Comparison of ENCODE assay signal across 11 cellular contexts in genomic region chr16:75242436-75243078, GRCh38. TPM values are rescaled to one million over a fixed set of nuclear protein-coding genes. Genes with fewer than 3 reads are reported as not detected.
DNase-seq lines count a peak whose midpoint lies in the region; ATAC-seq, FAIRE-seq and TF ChIP-seq lines count a peak whose summit lies in the region.
"Not testable (repeated sequence)": the region's sequence is repeated elsewhere in the genome, so short reads cannot be mapped to it uniquely, and the experiment has no call there.
"Had no signal": no experiment of that assay in that cellular context is flagged by ENCODE, and none has a peak within 500 bp of the region (broad histone marks: within the 10 kb centered on the region; RNA-seq: fewer than 3 reads in every experiment).

No MANE protein-coding gene starts in this region.

- not testable (repeated sequence) for H3K27me3 ChIP-seq in GM23248 (replicated peaks; ENCODE audit: insufficient read depth); mammary epithelial cell (ENCODE audit: insufficient read depth, low read length); endothelial cell of umbilical vein (ENCODE audit: control insufficient read depth in 2 of 2, insufficient read depth in 2 of 2, low read length in 2 of 2); mesenchymal stem cell (ENCODE audit: control insufficient read depth in 1 of 2, insufficient read depth in 1 of 2, low read length in 2 of 2); trophoblast cell (ENCODE audit: insufficient read depth, low read length); testis

- H3K18ac ChIP-seq in mesenchymal stem cell (ENCODE audit: low read depth in 1 of 2, low read length in 2 of 2), result peak overlapping the region; percentile 19 to 51
- H3K18ac ChIP-seq in trophoblast cell (ENCODE audit: low read length), result not testable (repeated sequence)

- BruUV-seq in mammary epithelial cell (replicated peaks; lab: Mats Ljungman, UMichigan) (TSS peak; percentile 28), endothelial cell of umbilical vein (replicated peaks; lab: Mats Ljungman, UMichigan) (TSS peak; percentile 31)

- not testable (repeated sequence) for H3K4me3 ChIP-seq in GM23248; mammary epithelial cell (replicated peaks in 1 of 3; ENCODE audit: insufficient read depth in 1 of 3, low read depth in 2 of 3, low read length in 3 of 3); endothelial cell of umbilical vein (replicated peaks in 1 of 3; ENCODE audit: insufficient read depth in 1 of 3, low read depth in 1 of 3, low read length in 3 of 3); mesenchymal stem cell (ENCODE audit: insufficient read depth in 1 of 2, low read depth in 1 of 2, low read length in 2 of 2); trophoblast cell (ENCODE audit: low read depth, low read length); testis

- H3K9ac ChIP-seq in GM23248; mammary epithelial cell (ENCODE audit: insufficient read depth, low read length); endothelial cell of umbilical vein (replicated peaks; ENCODE audit: extremely low read depth, insufficient read depth, low read length); mesenchymal stem cell (ENCODE audit: low read length); trophoblast cell (ENCODE audit: low read length): not testable (repeated sequence)

- not testable (repeated sequence) for DNase-seq in GM23248; T-helper 17 cell; mammary epithelial cell; endothelial cell of umbilical vein (ENCODE audit: low read depth, low spot score); mesenchymal stem cell; trophoblast cell; testis

- not testable (repeated sequence) for ATAC-seq in T-helper 17 cell

- H4K91ac ChIP-seq in mesenchymal stem cell (ENCODE audit: low read length), result peak overlapping the region; percentile 41
- H4K91ac ChIP-seq in trophoblast cell (ENCODE audit: low read depth, low read length), result not testable (repeated sequence)

- H3K9me2 ChIP-seq in GM23248 (ENCODE audit: insufficient read depth), result not testable (repeated sequence)

- H3F3A ChIP-seq in GM23248 (ENCODE audit: insufficient read depth), result peaks cover 39% of the 10 kb centered on the region

- H2BK12ac ChIP-seq in mesenchymal stem cell (ENCODE audit: low read length in 2 of 2), result peak overlapping the region in 1 of 2 experiments; percentile 32
- H2BK12ac ChIP-seq in trophoblast cell (ENCODE audit: low read length), result not testable (repeated sequence)

- peak overlapping the region; percentile 41 for H2BK15ac ChIP-seq in mesenchymal stem cell (ENCODE audit: low read depth, poor library complexity, severe bottlenecking)

- H2BK120ac ChIP-seq in mesenchymal stem cell (ENCODE audit: low read depth, low read length); trophoblast cell (ENCODE audit: insufficient read depth, low read length, poor library complexity): not testable (repeated sequence)

- peak overlapping the region; percentile 24 for H3K27ac Mint-ChIP-seq in T-helper 17 cell

- POLR2A ChIA-PET in endothelial cell of umbilical vein (lab: Charles Lee), result not testable (repeated sequence)

- H3K9me1 ChIP-seq in endothelial cell of umbilical vein (replicated peaks; ENCODE audit: control insufficient read depth, extremely low read depth, insufficient read depth, low read length), result not testable (repeated sequence)

- H4K12ac ChIP-seq in trophoblast cell (ENCODE audit: low read depth, low read length), result not testable (repeated sequence)

- intact Hi-C loops in mammary epithelial cell (cut with micrococcal nuclease); endothelial cell of umbilical vein (cut with micrococcal nuclease); testis (cut with DNase I; ENCODE audit: low total_unique reads): not testable (repeated sequence)

- peak overlapping the region in 1 of 2 experiments; percentile 61 for H3K14ac ChIP-seq in mesenchymal stem cell (ENCODE audit: low read length in 2 of 2)
- not testable (repeated sequence) for H3K14ac ChIP-seq in trophoblast cell (ENCODE audit: low read length)

- peak overlapping the region; percentile 62 for H4K8ac ChIP-seq in mesenchymal stem cell (ENCODE audit: low read length)
- H4K8ac ChIP-seq in trophoblast cell (ENCODE audit: low read depth, low read length), result not testable (repeated sequence)

- H3K4ac ChIP-seq in mesenchymal stem cell (ENCODE audit: low read depth in 1 of 2, low read length in 2 of 2) (peak overlapping the region in 1 of 2 experiments; percentile 44), trophoblast cell (ENCODE audit: low read depth, low read length) (peak overlapping the region; percentile 71)

- CTCF ChIA-PET in mammary epithelial cell (lab: Charles Lee; ENCODE audit: low non-redundant PET), result not testable (repeated sequence)
- CTCF ChIA-PET in endothelial cell of umbilical vein (lab: Charles Lee), result interaction anchor here (1.1 to 1.8 kb wide), 4 partner anchors 9 to 161 kb away, joined by 3 to 5 read pairs (median 4); no protein-coding TSS in a partner anchor

- 93 to 96% methylated on average over 22 to 26 of the region's 27 CpGs for WGBS in GM23248 (ENCODE audit: low coverage in 1 of 2, low lambda C conversion rate in 2 of 2, missing lambda C conversion rate in 2 of 2), 2 experiments
- 79% methylated on average over 15 of the region's 27 CpGs for WGBS in mammary epithelial cell (ENCODE audit: low coverage, missing lambda C conversion rate)
- WGBS in mesenchymal stem cell, result 99% methylated on average over 27 of the region's 27 CpGs
- WGBS in trophoblast cell (ENCODE audit: extremely low coverage, insufficient coverage, insufficient read length), result no CpG with 5 or more reads among the region's 27 CpGs
- 81 to 85% methylated on average over 19 to 26 of the region's 27 CpGs for WGBS in testis, 2 donors

- not testable (repeated sequence) for TF ChIP-seq CTCF in mammary epithelial cell (conservative IDR thresholded peaks at IDR 0.05 in 1 of 2, IDR thresholded peaks at IDR 0.05 in 1 of 2; ENCODE audit: extremely low read depth in 1 of 2, insufficient read depth in 1 of 2, low read depth in 1 of 2, low read length in 2 of 2); endothelial cell of umbilical vein (IDR thresholded peaks at IDR 0.05; ENCODE audit: extremely low read depth in 1 of 2, insufficient read depth in 1 of 2, low read depth in 1 of 2, low read length in 2 of 2); testis (IDR thresholded peaks at IDR 0.05)

- not testable (repeated sequence) for H3K4me3 Mint-ChIP-seq in T-helper 17 cell

- H3K4me2 ChIP-seq in GM23248 (ENCODE audit: unreplicated experiment); mammary epithelial cell (ENCODE audit: insufficient read depth, low read depth, low read length); endothelial cell of umbilical vein (ENCODE audit: insufficient read depth, low read length); mesenchymal stem cell (ENCODE audit: low read length, poor library complexity, severe bottlenecking); trophoblast cell (ENCODE audit: low read length): not testable (repeated sequence)

- dilution Hi-C loops in mammary epithelial cell (cut with HindIII; ENCODE audit: low sequenced_read_pairs), result loop anchor here (5.0 kb wide), 2 partner anchors 45 to 65 kb away; no protein-coding TSS in a partner anchor
- dilution Hi-C loops in endothelial cell of umbilical vein (cut with MboI; ENCODE audit: extremely low pct_ligation_motif_present, low sequenced_read_pairs), result not testable (repeated sequence)

- H3K23ac ChIP-seq in mesenchymal stem cell (ENCODE audit: low read length in 2 of 2); trophoblast cell (ENCODE audit: low read length): not testable (repeated sequence)

- peak overlapping the region; percentile 78 for H2AK5ac ChIP-seq in mesenchymal stem cell (ENCODE audit: low read length, severe bottlenecking)
- H2AK5ac ChIP-seq in trophoblast cell (ENCODE audit: low read length), result not testable (repeated sequence)

- H3K36me3 ChIP-seq in GM23248 (ENCODE audit: low read depth); testis (ENCODE audit: low read depth, missing control alignments): not testable (repeated sequence)
- H3K36me3 ChIP-seq in mammary epithelial cell (ENCODE audit: insufficient read depth, low read length) (peaks cover 17% of the 10 kb centered on the region), endothelial cell of umbilical vein (ENCODE audit: control insufficient read depth in 2 of 2, extremely low read depth in 1 of 2, insufficient read depth in 2 of 2, low read length in 2 of 2) (peaks cover 4 to 48% of the 10 kb centered on the region in 2 experiments), mesenchymal stem cell (ENCODE audit: control insufficient read depth in 1 of 2, insufficient read depth in 2 of 2, low read depth in 1 of 2, low read length in 2 of 2) (peaks cover 28 to 81% of the 10 kb centered on the region in 2 experiments), trophoblast cell (ENCODE audit: control insufficient read depth in 1 of 2, insufficient read depth in 2 of 2, low read length in 2 of 2) (peaks cover 72 to 73% of the 10 kb centered on the region in 2 experiments)

- TF ChIP-seq POLR2A in endothelial cell of umbilical vein (IDR thresholded peaks at IDR 0.05; ENCODE audit: low read depth, low read length); testis (IDR thresholded peaks at IDR 0.05): not testable (repeated sequence)

- H3K4me1 ChIP-seq in GM23248 (ENCODE audit: insufficient read depth), result peaks cover 66% of the 10 kb centered on the region
- H3K4me1 ChIP-seq in mammary epithelial cell (ENCODE audit: insufficient read depth, low read length), result peaks cover 84% of the 10 kb centered on the region
- peaks cover 49% of the 10 kb centered on the region for H3K4me1 ChIP-seq in endothelial cell of umbilical vein (ENCODE audit: control insufficient read depth, extremely low read depth, insufficient read depth, low read length)
- peaks cover 92% of the 10 kb centered on the region for H3K4me1 ChIP-seq in mesenchymal stem cell (ENCODE audit: control insufficient read depth, insufficient read depth, low read depth, low read length)
- H3K4me1 ChIP-seq in trophoblast cell (ENCODE audit: control insufficient read depth in 1 of 2, insufficient read depth in 2 of 2, low read length in 2 of 2), result peaks cover 50 to 66% of the 10 kb centered on the region in 2 experiments
- peaks cover 83% of the 10 kb centered on the region for H3K4me1 ChIP-seq in testis

- not testable (repeated sequence) for H3K9me3 ChIP-seq in GM23248 (ENCODE audit: low read depth); T-helper 17 cell (ENCODE audit: control insufficient read depth, low read length, poor library complexity, severe bottlenecking); mammary epithelial cell (replicated peaks; ENCODE audit: insufficient read depth, low read length); endothelial cell of umbilical vein (replicated peaks; ENCODE audit: control insufficient read depth, insufficient read depth, low read length); mesenchymal stem cell (ENCODE audit: control insufficient read depth, low read length); trophoblast cell (ENCODE audit: insufficient read depth, low read depth, low read length); testis

- H2BK5ac ChIP-seq in mesenchymal stem cell (ENCODE audit: low read depth, low read length, poor library complexity, severe bottlenecking); trophoblast cell (ENCODE audit: low read depth, low read length, poor library complexity): not testable (repeated sequence)

- H3K27ac ChIP-seq in GM23248 (0 out of 2 replicates have a peak overlapping the region, but pooled peaks have one; percentile 99), mesenchymal stem cell (ENCODE audit: low read length, poor library complexity, severe bottlenecking) (peak overlapping the region; percentile 99), testis (peak overlapping the region; percentile 85 to 90)
- not testable (repeated sequence) for H3K27ac ChIP-seq in mammary epithelial cell (ENCODE audit: insufficient read depth, low read depth, low read length); endothelial cell of umbilical vein (ENCODE audit: insufficient read depth, low read depth, low read length); trophoblast cell (ENCODE audit: low read depth, low read length)

- in situ Hi-C loops in GM23248 (cut with MboI); mammary epithelial cell (cut with MboI; ENCODE audit: low sequenced_read_pairs in 2 of 2): not testable (repeated sequence)

- not testable (repeated sequence) for H3K36me3 Mint-ChIP-seq in T-helper 17 cell (ENCODE audit: low read depth)

- not testable (repeated sequence) for H2AFZ ChIP-seq in GM23248; mammary epithelial cell (ENCODE audit: low read depth, low read length); endothelial cell of umbilical vein (ENCODE audit: low read depth, low read length); mesenchymal stem cell (ENCODE audit: low read depth, low read length); trophoblast cell (ENCODE audit: insufficient read depth, low read length, poor library complexity)

- H4K20me1 ChIP-seq in GM23248 (ENCODE audit: insufficient read depth); mammary epithelial cell (ENCODE audit: insufficient read depth, low read length); endothelial cell of umbilical vein (replicated peaks; ENCODE audit: control insufficient read depth, extremely low read depth, insufficient read depth, low read length): not testable (repeated sequence)

- not testable (repeated sequence) for FAIRE-seq in endothelial cell of umbilical vein (lab: Jason Lieb, UNC)

- peaks cover 13% of the 10 kb centered on the region for H3K4me1 Mint-ChIP-seq in T-helper 17 cell

- H3K79me2 ChIP-seq in GM23248 (ENCODE audit: insufficient read depth) (peaks cover 90% of the 10 kb centered on the region), mammary epithelial cell (ENCODE audit: insufficient read depth, low read length) (peaks cover 99% of the 10 kb centered on the region), endothelial cell of umbilical vein (ENCODE audit: control insufficient read depth, insufficient read depth, low read length) (peaks cover 96% of the 10 kb centered on the region), trophoblast cell (ENCODE audit: control insufficient read depth, insufficient read depth, low read length, poor library complexity) (peaks cover 72% of the 10 kb centered on the region)

- H3K27me3 Mint-ChIP-seq in T-helper 17 cell, result not testable (repeated sequence)

- H3K79me1 ChIP-seq in mesenchymal stem cell (replicated peaks; ENCODE audit: low read length, poor library complexity, severe bottlenecking), result not testable (repeated sequence)
- peaks cover 44% of the 10 kb centered on the region for H3K79me1 ChIP-seq in trophoblast cell (ENCODE audit: low read length)

RNA-seq across cellular contexts. Expression of gene BCAR1, which starts 8.9 kb away (rescaled TPM):
- 84.0 and 87.0 TPM in 2 replicates for total RNA-seq in GM23248 (2014; rRNA removed; shearing (Covaris generic))
- 52.9 and 56.1 TPM in 2 replicates for polyA plus RNA-seq in GM23248 (2016; fragmentation: Nextera tagmentation; extraction: Ambion mirVana)
- under 1 TPM in 1 of 2 donors, not detected in 1; 0.50 TPM for total RNA-seq in T-helper 17 cell
- 100 to 1,000 TPM in 1 of 2 donors, 10 to 100 TPM in 1; 58.0 to 103 TPM for total RNA-seq in mammary epithelial cell
- 46.8 TPM for polyA plus RNA-seq in mammary epithelial cell
- 19.5 TPM for polyA minus RNA-seq in mammary epithelial cell
- total RNA-seq in endothelial cell of umbilical vein, result 237 and 267 TPM in 2 replicates
- 171 and 198 TPM in 2 replicates for polyA plus RNA-seq in endothelial cell of umbilical vein
- polyA plus RNA-seq in endothelial cell of umbilical vein (2011; cell fraction: cytosol; rRNA removed), result 110 and 135 TPM in 2 replicates
- polyA plus RNA-seq in endothelial cell of umbilical vein (2011; cell fraction: nucleus; rRNA removed), result 257 and 307 TPM in 2 replicates
- polyA plus RNA-seq in endothelial cell of umbilical vein (2012), result 194 and 202 TPM in 2 replicates
- 91.9 and 139 TPM in 2 replicates for polyA minus RNA-seq in endothelial cell of umbilical vein
- 24.9 TPM for polyA minus RNA-seq in endothelial cell of umbilical vein (2011; cell fraction: cytosol; rRNA and poly(A)+ RNA removed)
- 131 and 267 TPM in 2 replicates for polyA minus RNA-seq in endothelial cell of umbilical vein (2011; cell fraction: nucleus; rRNA and poly(A)+ RNA removed)
- polyA plus RNA-seq in mesenchymal stem cell (2013, experiment 1 of 2), result 169 TPM
- 176 TPM for polyA plus RNA-seq in mesenchymal stem cell (2013, experiment 2 of 2)
- 200 and 201 TPM in 2 replicates for polyA plus RNA-seq in trophoblast cell (2013)
- total RNA-seq in testis, result 100 to 1,000 TPM; 139 to 201 TPM
- 83.8 TPM for polyA plus RNA-seq in testis (ENCODE audit: insufficient read depth, low read depth, low replicate concordance)

RNA-seq across cellular contexts. Expression of gene CTRB1, which starts 23.8 kb away (rescaled TPM):
- not detected in 2 replicates for total RNA-seq in GM23248 (2014; rRNA removed; shearing (Covaris generic))
- polyA plus RNA-seq in GM23248 (2016; fragmentation: Nextera tagmentation; extraction: Ambion mirVana), result not detected in 2 replicates
- not detected for total RNA-seq in T-helper 17 cell
- total RNA-seq in mammary epithelial cell, result not detected
- polyA plus RNA-seq in mammary epithelial cell, result not detected
- not detected for polyA minus RNA-seq in mammary epithelial cell
- total RNA-seq in endothelial cell of umbilical vein, result not detected in 2 replicates
- not detected in 2 replicates for polyA plus RNA-seq in endothelial cell of umbilical vein
- not detected in 2 replicates for polyA plus RNA-seq in endothelial cell of umbilical vein (2011; cell fraction: cytosol; rRNA removed)
- not detected in 2 replicates for polyA plus RNA-seq in endothelial cell of umbilical vein (2011; cell fraction: nucleus; rRNA removed)
- polyA plus RNA-seq in endothelial cell of umbilical vein (2012), result 0.41 TPM in 1 of 2 replicates, not detected in the other
- not detected in 2 replicates for polyA minus RNA-seq in endothelial cell of umbilical vein
- not detected for polyA minus RNA-seq in endothelial cell of umbilical vein (2011; cell fraction: cytosol; rRNA and poly(A)+ RNA removed)
- not detected in 2 replicates for polyA minus RNA-seq in endothelial cell of umbilical vein (2011; cell fraction: nucleus; rRNA and poly(A)+ RNA removed)
- not detected for polyA plus RNA-seq in mesenchymal stem cell (2013, experiment 1 of 2)
- polyA plus RNA-seq in mesenchymal stem cell (2013, experiment 2 of 2), result not detected
- 0.15 TPM in 1 of 2 replicates, not detected in the other for polyA plus RNA-seq in trophoblast cell (2013)
- total RNA-seq in testis, result 1 to 10 TPM in 1 of 2 donors, not detected in 1; 1.2 TPM
- not detected for polyA plus RNA-seq in testis (ENCODE audit: insufficient read depth, low read depth, low replicate concordance)
- total RNA-seq: CD4-positive, alpha-beta T cell; HT1080; RPMI7951 had no signal
- polyA plus RNA-seq: BJ had no signal

RNA-seq across cellular contexts. Expression of gene CTRB2, which starts 35.6 kb away (rescaled TPM):
- total RNA-seq in GM23248 (2014; rRNA removed; shearing (Covaris generic)), result not detected in 2 replicates
- polyA plus RNA-seq in GM23248 (2016; fragmentation: Nextera tagmentation; extraction: Ambion mirVana) (not detected in 2 replicates), mammary epithelial cell (not detected), endothelial cell of umbilical vein (not detected in 2 replicates), testis (ENCODE audit: insufficient read depth, low read depth, low replicate concordance) (0.69 TPM)
- total RNA-seq in T-helper 17 cell (not detected), mammary epithelial cell (not detected), endothelial cell of umbilical vein (not detected in 2 replicates), testis (1 to 10 TPM in 1 of 2 donors, under 1 TPM in 1; 0.63 to 1.1 TPM)
- polyA minus RNA-seq in mammary epithelial cell (not detected), endothelial cell of umbilical vein (not detected in 2 replicates)
- polyA plus RNA-seq in endothelial cell of umbilical vein (2011; cell fraction: cytosol; rRNA removed), result not detected in 2 replicates
- polyA plus RNA-seq in endothelial cell of umbilical vein (2011; cell fraction: nucleus; rRNA removed), result not detected in 2 replicates
- polyA plus RNA-seq in endothelial cell of umbilical vein (2012), result 0.15 and 0.16 TPM in 2 replicates
- polyA minus RNA-seq in endothelial cell of umbilical vein (2011; cell fraction: cytosol; rRNA and poly(A)+ RNA removed), result not detected
- polyA minus RNA-seq in endothelial cell of umbilical vein (2011; cell fraction: nucleus; rRNA and poly(A)+ RNA removed), result not detected in 2 replicates
- polyA plus RNA-seq in mesenchymal stem cell (2013, experiment 1 of 2), result not detected
- not detected for polyA plus RNA-seq in mesenchymal stem cell (2013, experiment 2 of 2)
- polyA plus RNA-seq in trophoblast cell (2013), result 0.37 and 0.41 TPM in 2 replicates
- total RNA-seq: CD4-positive, alpha-beta T cell; HT1080; RPMI7951 had no signal
- polyA plus RNA-seq: BJ had no signal

Comparison
In these comparisons a context has a peak if more than half of its experiments do, and no peak if none do; other contexts are left out.
1. RNA of gene BCAR1, which starts 8.9 kb away (total RNA-seq): 237 to 267 TPM in endothelial cell of umbilical vein, 139 to 201 TPM in testis, 58.0 to 103 TPM in mammary epithelial cell and 84.0 to 87.0 TPM in GM23248; 0.50 TPM in T-helper 17 cell; every median in the first group is over 10 times any median in the second.